20 cellular contexts compared by ENCODE assay signal in the genomic region with DNA sequence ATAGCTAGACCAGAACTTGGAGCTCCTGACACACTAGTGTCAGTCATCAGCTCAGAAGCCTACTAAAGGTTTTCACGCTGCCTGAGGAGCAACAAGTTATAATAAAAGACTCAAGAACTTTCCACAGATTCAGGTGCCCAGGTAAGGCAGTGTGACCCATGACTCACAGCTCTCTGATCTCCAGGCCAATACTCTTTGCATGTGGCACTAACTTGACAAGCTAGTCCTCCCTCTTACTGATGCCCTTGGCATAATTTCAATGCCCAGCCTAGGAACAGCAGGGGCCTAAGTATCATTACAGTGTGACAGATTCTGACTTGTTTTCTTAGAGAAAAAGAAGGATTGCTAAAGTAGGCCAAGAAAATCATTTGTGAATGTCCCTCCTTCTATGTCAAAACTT. TPM values are rescaled to one million over a fixed set of nuclear protein-coding genes. Genes with fewer than 3 reads are reported as not detected.
"Had no signal": no experiment of that assay in that cellular context is flagged by ENCODE, and none has a peak within 500 bp of the region (broad histone marks: within the 10 kb centered on the region; RNA-seq: fewer than 3 reads in every experiment).

No MANE protein-coding gene starts in this region.

- H3K4me3 ChIP-seq: smooth muscle cell, tibial nerve, vagina had no signal

- H3K27ac Mint-ChIP-seq: activated B cell treated with CpG ODN at 0.5 μM for 24 hours; activated CD8-positive, alpha-beta T cell treated with anti-CD3 and anti-CD28 coated beads for 36 hours; activated naive CD4-positive, alpha-beta T cell treated with anti-CD3 and anti-CD28 coated beads, Interleukin-2, amount 50 U/mL, for 72 hours; naive thymus-derived CD4-positive, alpha-beta T cell had no signal

- FAIRE-seq: endothelial cell of umbilical vein had no signal

- H3K36me3 ChIP-seq: tibial nerve, vagina had no signal

- H3K4me3 Mint-ChIP-seq: activated B cell treated with CpG ODN at 0.5 μM for 24 hours; activated CD8-positive, alpha-beta T cell treated with anti-CD3 and anti-CD28 coated beads for 36 hours; naive thymus-derived CD4-positive, alpha-beta T cell had no signal

- H3K36me3 Mint-ChIP-seq: activated naive CD4-positive, alpha-beta T cell treated with anti-CD3 and anti-CD28 coated beads, Interleukin-2, amount 50 U/mL, for 72 hours had no signal

- H3K4me2 ChIP-seq: smooth muscle cell had no signal

- DNase-seq: activated B cell treated with CpG ODN at 0.5 μM for 24 hours; activated CD4-positive, alpha-beta T cell treated with anti-CD3 and anti-CD28 coated beads for 48 hours; activated CD8-positive, alpha-beta T cell treated with anti-CD3 and anti-CD28 coated beads for 36 hours; activated effector memory CD4-positive, alpha-beta T cell treated with anti-CD3 and anti-CD28 coated beads, Interleukin-2, amount 50 U/mL, for 16 hours; activated T-cell treated with anti-CD3 and anti-CD28 coated beads, Interleukin-2, amount 50 U/mL, for 48 hours; effector CD8-positive, alpha-beta T cell; foreskin keratinocyte; naive thymus-derived CD4-positive, alpha-beta T cell; posterior cingulate gyrus; stimulated activated CD4-positive, alpha-beta T cell treated with anti-CD3 and anti-CD28 coated beads, Interleukin-4, amount 100 ng/mL, for 4 hours; stimulated activated CD8-positive, alpha-beta memory T cell treated with anti-CD3 and anti-CD28 coated beads, Interleukin-4, amount 100 ng/mL, for 48 hours; stimulated activated naive CD4-positive, alpha-beta T cell treated with Interleukin-2 at 50 U/mL for 16 hours; substantia nigra; T-helper 2 cell had no signal

- ATAC-seq: activated CD8-positive, alpha-beta T cell treated with anti-CD3 and anti-CD28 coated beads for 36 hours; activated naive CD4-positive, alpha-beta T cell treated with anti-CD3 and anti-CD28 coated beads, Interleukin-2, amount 50 U/mL, for 72 hours; foreskin keratinocyte; naive thymus-derived CD4-positive, alpha-beta T cell; right cardiac atrium had no signal

- H3K27me3 Mint-ChIP-seq: activated B cell treated with CpG ODN at 0.5 μM for 24 hours; activated CD8-positive, alpha-beta T cell treated with anti-CD3 and anti-CD28 coated beads for 36 hours had no signal

- H3K27ac ChIP-seq: foreskin keratinocyte, tibial nerve, vagina had no signal

- H3K9me3 ChIP-seq: tibial nerve, vagina had no signal

- H3K9me3 Mint-ChIP-seq: activated B cell treated with CpG ODN at 0.5 μM for 24 hours; activated CD8-positive, alpha-beta T cell treated with anti-CD3 and anti-CD28 coated beads for 36 hours; activated naive CD4-positive, alpha-beta T cell treated with anti-CD3 and anti-CD28 coated beads, Interleukin-2, amount 50 U/mL, for 72 hours had no signal

- H3K27me3 ChIP-seq: foreskin keratinocyte, vagina had no signal

- H3K4me1 Mint-ChIP-seq: activated B cell treated with CpG ODN at 0.5 μM for 24 hours; naive thymus-derived CD4-positive, alpha-beta T cell had no signal

RNA-seq across cellular contexts. Expression of a gene that starts 38.4 kb away (rescaled TPM):
- polyA plus RNA-seq: naive thymus-derived CD4-positive, alpha-beta T cell had no signal
